In the genomic region with DNA sequence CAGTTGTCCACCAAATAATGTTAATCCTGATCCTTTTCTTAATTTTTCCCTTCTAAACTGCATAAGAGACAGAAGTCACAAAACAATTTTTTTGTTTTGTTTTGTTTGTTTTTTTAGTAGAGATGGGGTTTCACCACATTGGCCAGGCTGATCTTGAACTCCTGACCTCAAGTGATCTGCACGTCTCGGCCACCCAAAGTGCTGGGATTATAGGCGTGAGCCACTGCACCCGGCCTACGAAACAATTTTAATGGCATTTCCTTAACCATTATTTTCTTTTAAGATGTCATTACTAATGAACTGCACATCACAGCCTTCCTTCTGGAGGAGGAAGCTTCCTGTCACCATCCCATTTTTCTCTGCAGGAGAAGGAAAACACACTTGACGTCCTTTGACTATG, we compare ENCODE assay signal across 25 cellular contexts.
"Had no signal": no experiment of that assay in that cellular context is flagged by ENCODE, and none has a peak within 500 bp of the region (broad histone marks: within the 10 kb centered on the region; RNA-seq: fewer than 3 reads in every experiment).

No MANE protein-coding gene starts in this region.

- ATAC-seq: activated CD4-positive, alpha-beta T cell treated with anti-CD3 and anti-CD28 coated beads for 36 hours; activated CD8-positive, alpha-beta memory T cell treated with anti-CD3 and anti-CD28 coated beads, Interleukin-2, amount 10 ng/mL, durations not matched to agents 7 days and 5 days; activated CD8-positive, alpha-beta T cell treated with anti-CD3 and anti-CD28 coated beads, Interleukin-2, amount 10 ng/mL, durations not matched to agents 7 days and 5 days; activated naive CD4-positive, alpha-beta T cell treated with anti-CD3 and anti-CD28 coated beads, Interleukin-2, amount 50 U/mL, for 72 hours; esophagus mucosa had no signal

- H3K27me3 ChIP-seq: brain microvascular endothelial cell had no signal

- DNase-seq: activated CD4-positive, alpha-beta memory T cell treated with anti-CD3 and anti-CD28 coated beads for 36 hours; activated CD4-positive, alpha-beta T cell treated with anti-CD3 and anti-CD28 coated beads for 36 hours; activated CD4-positive, alpha-beta T cell treated with anti-CD3 and anti-CD28 coated beads, Interleukin-2, amount 10 ng/mL, durations not matched to agents 24 days and 14 days; activated CD4-positive, CD25-positive, alpha-beta regulatory T cell; activated CD4-positive, CD25-positive, alpha-beta regulatory T cell treated with anti-CD3 and anti-CD28 coated beads, Interleukin-2, amount 50 U/mL, for 72 hours; activated CD8-positive, alpha-beta memory T cell treated with anti-CD3 and anti-CD28 coated beads, Interleukin-2, amount 10 ng/mL, durations not matched to agents 7 days and 5 days; activated CD8-positive, alpha-beta memory T cell treated with anti-CD3 and anti-CD28 coated beads, Interleukin-2, amount 50 U/mL, for 4 hours; activated CD8-positive, alpha-beta T cell treated with anti-CD3 and anti-CD28 coated beads, Interleukin-2, amount 10 ng/mL, durations not matched to agents 7 days and 5 days; activated effector memory CD4-positive, alpha-beta T cell treated with anti-CD3 and anti-CD28 coated beads, Interleukin-2, amount 50 U/mL, for 16 hours; activated naive CD4-positive, alpha-beta T cell treated with anti-CD3 and anti-CD28 coated beads, Interleukin-2, amount 10 ng/mL, durations not matched to agents 7 days and 5 days; activated naive CD8-positive, alpha-beta T cell treated with anti-CD3 and anti-CD28 coated beads, Interleukin-2, amount 10 ng/mL, durations not matched to agents 7 days and 5 days; activated T-cell treated with anti-CD3 and anti-CD28 coated beads, Interleukin-2, amount 50 U/mL, for 1 hour; activated T-cell treated with anti-CD3 and anti-CD28 coated beads, Interleukin-2, amount 50 U/mL, for 48 hours; anterior cingulate cortex; brain microvascular endothelial cell; caudate nucleus; cortex of kidney; effector CD8-positive, alpha-beta T cell; foreskin fibroblast; head of caudate nucleus; T-helper 1 cell; T-helper 2 cell had no signal

- H3K27ac ChIP-seq: brain microvascular endothelial cell, epithelial cell of prostate had no signal

- H3K36me3 ChIP-seq: brain microvascular endothelial cell had no signal
